ENCODE assay signal across 1 cellular context in the genomic region with DNA sequence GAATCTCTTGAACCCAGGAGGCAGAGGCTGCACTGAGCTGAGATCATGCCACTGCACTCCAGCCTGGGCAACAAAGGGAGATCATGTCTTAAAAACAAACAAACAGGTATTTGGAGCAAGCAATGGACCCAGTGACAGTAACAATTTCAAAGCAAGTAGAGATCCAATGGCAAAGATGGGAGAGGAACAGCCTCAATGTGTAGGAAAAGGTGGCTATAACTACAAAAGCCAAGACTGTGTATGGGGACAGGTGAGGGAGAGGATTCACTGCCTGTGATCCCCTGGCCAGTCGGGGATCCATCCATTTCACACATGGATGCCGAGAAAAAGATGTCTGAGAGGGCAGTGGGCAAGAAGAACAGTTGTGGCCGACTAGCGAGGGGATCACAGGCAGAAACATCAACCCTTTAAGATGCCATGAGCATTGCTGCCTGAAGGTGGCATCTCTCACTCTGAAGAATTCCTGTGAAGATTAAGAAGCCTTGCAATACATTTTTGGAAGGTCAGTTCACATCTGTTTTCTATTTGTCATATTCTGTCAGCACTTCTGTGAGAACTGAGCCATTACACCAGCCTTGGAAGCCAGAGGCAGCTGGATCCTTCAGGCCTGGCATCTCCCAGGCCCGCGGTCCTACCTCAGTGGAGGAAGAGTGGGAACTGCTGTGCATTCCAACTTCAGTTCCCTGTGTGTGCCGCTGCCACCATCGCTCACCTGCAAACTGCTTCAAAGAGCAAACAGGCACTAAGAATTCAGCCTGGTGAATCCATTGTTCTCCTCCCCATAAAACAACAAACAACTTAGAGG.
TF ChIP-seq lines count a peak whose summit lies in the region.

No MANE protein-coding gene starts in this region.

TF ChIP-seq in HepG2, 621 proteins besides CTCF, POLR2A, EP300 and RAD21 (continues in another document):
- TF ChIP-seq, protein P1, sequence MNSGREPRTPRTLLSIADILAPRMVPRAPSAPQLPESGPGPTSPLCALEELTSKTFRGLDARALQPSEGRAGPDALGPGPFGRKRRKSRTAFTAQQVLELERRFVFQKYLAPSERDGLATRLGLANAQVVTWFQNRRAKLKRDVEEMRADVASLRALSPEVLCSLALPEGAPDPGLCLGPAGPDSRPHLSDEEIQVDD (CRISPR knock-in tag; IDR thresholded peaks at IDR 0.05; ENCODE audit: borderline replicate concordance): no peak
- 0 out of 2 replicates have a peak, but pooled peaks have one; percentile 41 for TF ChIP-seq POLR2G (IDR thresholded peaks at IDR 0.05; ENCODE audit: low read depth, low read length)
- TF ChIP-seq ZNF788 (CRISPR knock-in tag; IDR thresholded peaks at IDR 0.05; ENCODE audit: borderline replicate concordance): 0 out of 2 replicates have a peak, but pooled peaks have one; percentile 16
- TF ChIP-seq, protein P2, sequence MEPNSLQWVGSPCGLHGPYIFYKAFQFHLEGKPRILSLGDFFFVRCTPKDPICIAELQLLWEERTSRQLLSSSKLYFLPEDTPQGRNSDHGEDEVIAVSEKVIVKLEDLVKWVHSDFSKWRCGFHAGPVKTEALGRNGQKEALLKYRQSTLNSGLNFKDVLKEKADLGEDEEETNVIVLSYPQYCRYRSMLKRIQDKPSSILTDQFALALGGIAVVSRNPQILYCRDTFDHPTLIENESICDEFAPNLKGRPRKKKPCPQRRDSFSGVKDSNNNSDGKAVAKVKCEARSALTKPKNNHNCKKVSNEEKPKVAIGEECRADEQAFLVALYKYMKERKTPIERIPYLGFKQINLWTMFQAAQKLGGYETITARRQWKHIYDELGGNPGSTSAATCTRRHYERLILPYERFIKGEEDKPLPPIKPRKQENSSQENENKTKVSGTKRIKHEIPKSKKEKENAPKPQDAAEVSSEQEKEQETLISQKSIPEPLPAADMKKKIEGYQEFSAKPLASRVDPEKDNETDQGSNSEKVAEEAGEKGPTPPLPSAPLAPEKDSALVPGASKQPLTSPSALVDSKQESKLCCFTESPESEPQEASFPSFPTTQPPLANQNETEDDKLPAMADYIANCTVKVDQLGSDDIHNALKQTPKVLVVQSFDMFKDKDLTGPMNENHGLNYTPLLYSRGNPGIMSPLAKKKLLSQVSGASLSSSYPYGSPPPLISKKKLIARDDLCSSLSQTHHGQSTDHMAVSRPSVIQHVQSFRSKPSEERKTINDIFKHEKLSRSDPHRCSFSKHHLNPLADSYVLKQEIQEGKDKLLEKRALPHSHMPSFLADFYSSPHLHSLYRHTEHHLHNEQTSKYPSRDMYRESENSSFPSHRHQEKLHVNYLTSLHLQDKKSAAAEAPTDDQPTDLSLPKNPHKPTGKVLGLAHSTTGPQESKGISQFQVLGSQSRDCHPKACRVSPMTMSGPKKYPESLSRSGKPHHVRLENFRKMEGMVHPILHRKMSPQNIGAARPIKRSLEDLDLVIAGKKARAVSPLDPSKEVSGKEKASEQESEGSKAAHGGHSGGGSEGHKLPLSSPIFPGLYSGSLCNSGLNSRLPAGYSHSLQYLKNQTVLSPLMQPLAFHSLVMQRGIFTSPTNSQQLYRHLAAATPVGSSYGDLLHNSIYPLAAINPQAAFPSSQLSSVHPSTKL (CRISPR knock-in tag; IDR thresholded peaks at IDR 0.05): peak; percentile 40; the same call in 1 of the 2 replicates
- TF ChIP-seq SMC3 (IDR thresholded peaks at IDR 0.05; ENCODE audit: low read length): peak; percentile 24; the same call in 1 of the 2 replicates
- no peak for TF ChIP-seq SP1 (IDR thresholded peaks at IDR 0.05)
- TF ChIP-seq SP1 (CRISPR knock-in tag; IDR thresholded peaks at IDR 0.05): no peak
- peak; percentile 46; the same call in 1 of the 2 replicates for TF ChIP-seq ZKSCAN8 (CRISPR knock-in tag; IDR thresholded peaks at IDR 0.05; ENCODE audit: borderline replicate concordance)
- TF ChIP-seq ZFY (CRISPR knock-in tag; IDR thresholded peaks at IDR 0.05): 0 out of 2 replicates have a peak, but pooled peaks have one; percentile 29
- TF ChIP-seq ZSCAN31 (CRISPR knock-in tag; IDR thresholded peaks at IDR 0.05; ENCODE audit: low read depth): peak; percentile 49; the same call in 1 of the 2 replicates
- peak; percentile 35; the same call in 1 of the 2 replicates for TF ChIP-seq BORCS8-MEF2B (CRISPR knock-in tag; IDR thresholded peaks at IDR 0.05)
- no peak for TF ChIP-seq NR2F6 (IDR thresholded peaks at IDR 0.05)
- 0 out of 2 replicates have a peak, but pooled peaks have one; percentile 11 for TF ChIP-seq NR2F6 (CRISPR knock-in tag; IDR thresholded peaks at IDR 0.05)
- no peak for TF ChIP-seq BRCA1 (CRISPR knock-in tag; IDR thresholded peaks at IDR 0.05)
- TF ChIP-seq, protein P3, sequence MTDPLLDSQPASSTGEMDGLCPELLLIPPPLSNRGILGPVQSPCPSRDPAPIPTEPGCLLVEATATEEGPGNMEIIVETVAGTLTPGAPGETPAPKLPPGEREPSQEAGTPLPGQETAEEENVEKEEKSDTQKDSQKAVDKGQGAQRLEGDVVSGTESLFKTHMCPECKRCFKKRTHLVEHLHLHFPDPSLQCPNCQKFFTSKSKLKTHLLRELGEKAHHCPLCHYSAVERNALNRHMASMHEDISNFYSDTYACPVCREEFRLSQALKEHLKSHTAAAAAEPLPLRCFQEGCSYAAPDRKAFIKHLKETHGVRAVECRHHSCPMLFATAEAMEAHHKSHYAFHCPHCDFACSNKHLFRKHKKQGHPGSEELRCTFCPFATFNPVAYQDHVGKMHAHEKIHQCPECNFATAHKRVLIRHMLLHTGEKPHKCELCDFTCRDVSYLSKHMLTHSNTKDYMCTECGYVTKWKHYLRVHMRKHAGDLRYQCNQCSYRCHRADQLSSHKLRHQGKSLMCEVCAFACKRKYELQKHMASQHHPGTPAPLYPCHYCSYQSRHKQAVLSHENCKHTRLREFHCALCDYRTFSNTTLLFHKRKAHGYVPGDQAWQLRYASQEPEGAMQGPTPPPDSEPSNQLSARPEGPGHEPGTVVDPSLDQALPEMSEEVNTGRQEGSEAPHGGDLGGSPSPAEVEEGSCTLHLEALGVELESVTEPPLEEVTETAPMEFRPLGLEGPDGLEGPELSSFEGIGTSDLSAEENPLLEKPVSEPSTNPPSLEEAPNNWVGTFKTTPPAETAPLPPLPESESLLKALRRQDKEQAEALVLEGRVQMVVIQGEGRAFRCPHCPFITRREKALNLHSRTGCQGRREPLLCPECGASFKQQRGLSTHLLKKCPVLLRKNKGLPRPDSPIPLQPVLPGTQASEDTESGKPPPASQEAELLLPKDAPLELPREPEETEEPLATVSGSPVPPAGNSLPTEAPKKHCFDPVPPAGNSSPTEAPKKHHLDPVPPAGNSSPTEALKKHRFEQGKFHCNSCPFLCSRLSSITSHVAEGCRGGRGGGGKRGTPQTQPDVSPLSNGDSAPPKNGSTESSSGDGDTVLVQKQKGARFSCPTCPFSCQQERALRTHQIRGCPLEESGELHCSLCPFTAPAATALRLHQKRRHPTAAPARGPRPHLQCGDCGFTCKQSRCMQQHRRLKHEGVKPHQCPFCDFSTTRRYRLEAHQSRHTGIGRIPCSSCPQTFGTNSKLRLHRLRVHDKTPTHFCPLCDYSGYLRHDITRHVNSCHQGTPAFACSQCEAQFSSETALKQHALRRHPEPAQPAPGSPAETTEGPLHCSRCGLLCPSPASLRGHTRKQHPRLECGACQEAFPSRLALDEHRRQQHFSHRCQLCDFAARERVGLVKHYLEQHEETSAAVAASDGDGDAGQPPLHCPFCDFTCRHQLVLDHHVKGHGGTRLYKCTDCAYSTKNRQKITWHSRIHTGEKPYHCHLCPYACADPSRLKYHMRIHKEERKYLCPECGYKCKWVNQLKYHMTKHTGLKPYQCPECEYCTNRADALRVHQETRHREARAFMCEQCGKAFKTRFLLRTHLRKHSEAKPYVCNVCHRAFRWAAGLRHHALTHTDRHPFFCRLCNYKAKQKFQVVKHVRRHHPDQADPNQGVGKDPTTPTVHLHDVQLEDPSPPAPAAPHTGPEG (CRISPR knock-in tag; IDR thresholded peaks at IDR 0.05): 0 out of 2 replicates have a peak, but pooled peaks have one; percentile 45
- no peak for TF ChIP-seq FOXO1 (CRISPR knock-in tag; IDR thresholded peaks at IDR 0.05)
- TF ChIP-seq, protein P4, sequence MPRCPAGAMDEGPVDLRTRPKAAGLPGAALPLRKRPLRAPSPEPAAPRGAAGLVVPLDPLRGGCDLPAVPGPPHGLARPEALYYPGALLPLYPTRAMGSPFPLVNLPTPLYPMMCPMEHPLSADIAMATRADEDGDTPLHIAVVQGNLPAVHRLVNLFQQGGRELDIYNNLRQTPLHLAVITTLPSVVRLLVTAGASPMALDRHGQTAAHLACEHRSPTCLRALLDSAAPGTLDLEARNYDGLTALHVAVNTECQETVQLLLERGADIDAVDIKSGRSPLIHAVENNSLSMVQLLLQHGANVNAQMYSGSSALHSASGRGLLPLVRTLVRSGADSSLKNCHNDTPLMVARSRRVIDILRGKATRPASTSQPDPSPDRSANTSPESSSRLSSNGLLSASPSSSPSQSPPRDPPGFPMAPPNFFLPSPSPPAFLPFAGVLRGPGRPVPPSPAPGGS (CRISPR knock-in tag; IDR thresholded peaks at IDR 0.05): no peak
- no peak for TF ChIP-seq ZNF720 (CRISPR knock-in tag; IDR thresholded peaks at IDR 0.05)
- 0 out of 2 replicates have a peak, but pooled peaks have one; percentile 11 for TF ChIP-seq ATF7-NPFF (CRISPR knock-in tag; IDR thresholded peaks at IDR 0.05; ENCODE audit: low read depth)
- TF ChIP-seq ZFX (CRISPR knock-in tag; IDR thresholded peaks at IDR 0.05; ENCODE audit: low read depth): peak; percentile 25
- TF ChIP-seq STAG1 (CRISPR knock-in tag; IDR thresholded peaks at IDR 0.05): peak; percentile 60
- TF ChIP-seq, protein P5, sequence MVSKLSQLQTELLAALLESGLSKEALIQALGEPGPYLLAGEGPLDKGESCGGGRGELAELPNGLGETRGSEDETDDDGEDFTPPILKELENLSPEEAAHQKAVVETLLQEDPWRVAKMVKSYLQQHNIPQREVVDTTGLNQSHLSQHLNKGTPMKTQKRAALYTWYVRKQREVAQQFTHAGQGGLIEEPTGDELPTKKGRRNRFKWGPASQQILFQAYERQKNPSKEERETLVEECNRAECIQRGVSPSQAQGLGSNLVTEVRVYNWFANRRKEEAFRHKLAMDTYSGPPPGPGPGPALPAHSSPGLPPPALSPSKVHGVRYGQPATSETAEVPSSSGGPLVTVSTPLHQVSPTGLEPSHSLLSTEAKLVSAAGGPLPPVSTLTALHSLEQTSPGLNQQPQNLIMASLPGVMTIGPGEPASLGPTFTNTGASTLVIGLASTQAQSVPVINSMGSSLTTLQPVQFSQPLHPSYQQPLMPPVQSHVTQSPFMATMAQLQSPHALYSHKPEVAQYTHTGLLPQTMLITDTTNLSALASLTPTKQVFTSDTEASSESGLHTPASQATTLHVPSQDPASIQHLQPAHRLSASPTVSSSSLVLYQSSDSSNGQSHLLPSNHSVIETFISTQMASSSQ (IDR thresholded peaks at IDR 0.05; ENCODE audit: low read depth): no peak
- TF ChIP-seq, protein P5 (CRISPR knock-in tag; IDR thresholded peaks at IDR 0.05; ENCODE audit: borderline replicate concordance): 0 out of 2 replicates have a peak, but pooled peaks have one; percentile 14
- TF ChIP-seq, protein P6, sequence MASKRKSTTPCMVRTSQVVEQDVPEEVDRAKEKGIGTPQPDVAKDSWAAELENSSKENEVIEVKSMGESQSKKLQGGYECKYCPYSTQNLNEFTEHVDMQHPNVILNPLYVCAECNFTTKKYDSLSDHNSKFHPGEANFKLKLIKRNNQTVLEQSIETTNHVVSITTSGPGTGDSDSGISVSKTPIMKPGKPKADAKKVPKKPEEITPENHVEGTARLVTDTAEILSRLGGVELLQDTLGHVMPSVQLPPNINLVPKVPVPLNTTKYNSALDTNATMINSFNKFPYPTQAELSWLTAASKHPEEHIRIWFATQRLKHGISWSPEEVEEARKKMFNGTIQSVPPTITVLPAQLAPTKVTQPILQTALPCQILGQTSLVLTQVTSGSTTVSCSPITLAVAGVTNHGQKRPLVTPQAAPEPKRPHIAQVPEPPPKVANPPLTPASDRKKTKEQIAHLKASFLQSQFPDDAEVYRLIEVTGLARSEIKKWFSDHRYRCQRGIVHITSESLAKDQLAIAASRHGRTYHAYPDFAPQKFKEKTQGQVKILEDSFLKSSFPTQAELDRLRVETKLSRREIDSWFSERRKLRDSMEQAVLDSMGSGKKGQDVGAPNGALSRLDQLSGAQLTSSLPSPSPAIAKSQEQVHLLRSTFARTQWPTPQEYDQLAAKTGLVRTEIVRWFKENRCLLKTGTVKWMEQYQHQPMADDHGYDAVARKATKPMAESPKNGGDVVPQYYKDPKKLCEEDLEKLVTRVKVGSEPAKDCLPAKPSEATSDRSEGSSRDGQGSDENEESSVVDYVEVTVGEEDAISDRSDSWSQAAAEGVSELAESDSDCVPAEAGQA (IDR thresholded peaks at IDR 0.05; ENCODE audit: low read depth): no peak
- TF ChIP-seq, protein P6 (CRISPR knock-in tag; IDR thresholded peaks at IDR 0.05; ENCODE audit: borderline replicate concordance): no peak
